1 cellular context compared by ENCODE assay signal in the genomic region with DNA sequence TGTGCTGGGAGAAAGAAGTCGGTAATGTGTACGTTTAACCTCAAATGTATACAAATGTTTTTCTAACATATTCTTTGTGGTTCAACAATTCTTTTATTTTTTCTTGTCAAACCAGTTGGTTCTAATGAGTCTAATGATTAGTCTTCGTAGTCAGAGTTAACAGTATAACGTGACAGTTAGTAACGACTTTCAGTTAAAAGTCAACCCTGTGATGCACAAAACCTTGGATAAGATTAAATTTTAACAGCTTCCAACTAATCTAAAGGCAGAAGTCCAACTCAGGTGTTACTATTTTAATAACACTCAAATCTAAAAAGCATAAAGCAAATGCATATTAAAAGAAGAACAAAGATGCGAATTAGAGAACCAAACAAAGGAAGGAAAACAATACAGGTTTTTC.
TF ChIP-seq lines count a peak whose summit lies in the region.

No MANE protein-coding gene starts in this region.

TF ChIP-seq in HepG2, 621 proteins besides CTCF, POLR2A, EP300 and RAD21:
- no peak for TF ChIP-seq HOXA3 (CRISPR knock-in tag; IDR thresholded peaks at IDR 0.05)
- TF ChIP-seq MIXL1 (CRISPR knock-in tag; IDR thresholded peaks at IDR 0.05) = peak; percentile 58; the same call in 1 of the 2 replicates
- TF ChIP-seq, protein P1, sequence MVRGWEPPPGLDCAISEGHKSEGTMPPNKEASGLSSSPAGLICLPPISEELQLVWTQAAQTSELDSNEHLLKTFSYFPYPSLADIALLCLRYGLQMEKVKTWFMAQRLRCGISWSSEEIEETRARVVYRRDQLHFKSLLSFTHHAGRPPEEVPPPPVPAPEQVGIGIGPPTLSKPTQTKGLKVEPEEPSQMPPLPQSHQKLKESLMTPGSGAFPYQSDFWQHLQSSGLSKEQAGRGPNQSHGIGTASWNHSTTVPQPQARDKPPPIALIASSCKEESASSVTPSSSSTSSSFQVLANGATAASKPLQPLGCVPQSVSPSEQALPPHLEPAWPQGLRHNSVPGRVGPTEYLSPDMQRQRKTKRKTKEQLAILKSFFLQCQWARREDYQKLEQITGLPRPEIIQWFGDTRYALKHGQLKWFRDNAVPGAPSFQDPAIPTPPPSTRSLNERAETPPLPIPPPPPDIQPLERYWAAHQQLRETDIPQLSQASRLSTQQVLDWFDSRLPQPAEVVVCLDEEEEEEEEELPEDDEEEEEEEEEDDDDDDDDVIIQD (CRISPR knock-in tag; IDR thresholded peaks at IDR 0.05; ENCODE audit: low read depth) = peak; percentile 35; the same call in 1 of the 2 replicates
